Comparison of ENCODE assay signal across 1 cellular context in genomic region chr20:53996584-53997486, GRCh38.
TF ChIP-seq lines count a peak whose summit lies in the region.

No MANE protein-coding gene starts in this region.

TF ChIP-seq in Ishikawa, 13 proteins besides CTCF, POLR2A, EP300 and RAD21 (continued from another document):
- TF ChIP-seq, protein P1, sequence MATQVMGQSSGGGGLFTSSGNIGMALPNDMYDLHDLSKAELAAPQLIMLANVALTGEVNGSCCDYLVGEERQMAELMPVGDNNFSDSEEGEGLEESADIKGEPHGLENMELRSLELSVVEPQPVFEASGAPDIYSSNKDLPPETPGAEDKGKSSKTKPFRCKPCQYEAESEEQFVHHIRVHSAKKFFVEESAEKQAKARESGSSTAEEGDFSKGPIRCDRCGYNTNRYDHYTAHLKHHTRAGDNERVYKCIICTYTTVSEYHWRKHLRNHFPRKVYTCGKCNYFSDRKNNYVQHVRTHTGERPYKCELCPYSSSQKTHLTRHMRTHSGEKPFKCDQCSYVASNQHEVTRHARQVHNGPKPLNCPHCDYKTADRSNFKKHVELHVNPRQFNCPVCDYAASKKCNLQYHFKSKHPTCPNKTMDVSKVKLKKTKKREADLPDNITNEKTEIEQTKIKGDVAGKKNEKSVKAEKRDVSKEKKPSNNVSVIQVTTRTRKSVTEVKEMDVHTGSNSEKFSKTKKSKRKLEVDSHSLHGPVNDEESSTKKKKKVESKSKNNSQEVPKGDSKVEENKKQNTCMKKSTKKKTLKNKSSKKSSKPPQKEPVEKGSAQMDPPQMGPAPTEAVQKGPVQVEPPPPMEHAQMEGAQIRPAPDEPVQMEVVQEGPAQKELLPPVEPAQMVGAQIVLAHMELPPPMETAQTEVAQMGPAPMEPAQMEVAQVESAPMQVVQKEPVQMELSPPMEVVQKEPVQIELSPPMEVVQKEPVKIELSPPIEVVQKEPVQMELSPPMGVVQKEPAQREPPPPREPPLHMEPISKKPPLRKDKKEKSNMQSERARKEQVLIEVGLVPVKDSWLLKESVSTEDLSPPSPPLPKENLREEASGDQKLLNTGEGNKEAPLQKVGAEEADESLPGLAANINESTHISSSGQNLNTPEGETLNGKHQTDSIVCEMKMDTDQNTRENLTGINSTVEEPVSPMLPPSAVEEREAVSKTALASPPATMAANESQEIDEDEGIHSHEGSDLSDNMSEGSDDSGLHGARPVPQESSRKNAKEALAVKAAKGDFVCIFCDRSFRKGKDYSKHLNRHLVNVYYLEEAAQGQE (IDR thresholded peaks at IDR 0.05; ENCODE audit: low read depth) = peak; percentile 62; the same call in 1 of the 2 replicates
